ENCODE assay signal across 9 cellular contexts in the genomic region with DNA sequence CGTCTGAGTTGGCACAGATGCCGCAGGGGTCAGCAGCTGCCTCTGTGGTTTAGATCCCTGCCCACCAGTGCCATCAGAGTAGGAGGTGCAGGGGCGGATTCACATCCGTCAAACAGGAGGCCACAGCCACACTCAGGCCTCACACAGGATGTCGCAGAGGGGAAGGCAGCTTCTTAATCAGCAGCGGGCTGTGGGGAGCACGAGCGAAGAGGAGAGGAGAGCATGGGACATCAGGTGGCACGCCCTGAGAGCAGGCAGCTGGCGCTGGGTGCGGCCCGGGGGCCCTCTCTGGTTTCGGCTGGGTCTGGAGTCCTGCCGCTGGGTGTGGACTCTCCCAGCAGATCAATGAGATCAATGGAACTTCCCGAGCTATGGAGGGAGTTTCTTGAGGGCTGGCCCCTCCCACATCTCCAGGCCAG. TPM values are rescaled to one million over a fixed set of nuclear protein-coding genes. Genes with fewer than 3 reads are reported as not detected.
DNase-seq lines count a peak whose midpoint lies in the region; ATAC-seq lines count a peak whose summit lies in the region.
"Had no signal": no experiment of that assay in that cellular context is flagged by ENCODE, and none has a peak within 500 bp of the region (broad histone marks: within the 10 kb centered on the region; RNA-seq: fewer than 3 reads in every experiment).

No MANE protein-coding gene starts in this region.

- H3K4me3 Mint-ChIP-seq in activated CD4-positive, alpha-beta T cell treated with anti-CD3 and anti-CD28 coated beads, Interleukin-2, amount 10 ng/mL, durations not matched to agents 24 days and 14 days, result peak overlapping the region; percentile 76

- ATAC-seq in GM18511 (IDR thresholded peaks at IDR 0.05; ENCODE audit: unreplicated experiment), result peak; percentile 61
- ATAC-seq in HG02885 (IDR thresholded peaks at IDR 0.05; ENCODE audit: poor library complexity, unreplicated experiment), result no peak
- no peak for ATAC-seq in HG03565 (IDR thresholded peaks at IDR 0.05; ENCODE audit: unreplicated experiment)

- peaks cover 14% of the 10 kb centered on the region for H3K4me1 Mint-ChIP-seq in activated CD4-positive, alpha-beta T cell treated with anti-CD3 and anti-CD28 coated beads, Interleukin-2, amount 10 ng/mL, durations not matched to agents 24 days and 14 days

- intact Hi-C loops in activated CD4-positive, alpha-beta T cell treated with anti-CD3 and anti-CD28 coated beads, Interleukin-2, amount 10 ng/mL, durations not matched to agents 24 days and 14 days (cut with micrococcal nuclease), result no loop called here

- H3K27ac Mint-ChIP-seq in activated CD4-positive, alpha-beta T cell treated with anti-CD3 and anti-CD28 coated beads, Interleukin-2, amount 10 ng/mL, durations not matched to agents 24 days and 14 days, result peak overlapping the region; percentile 83

- no peaks in the 10 kb centered on the region for H3K27me3 Mint-ChIP-seq in activated CD4-positive, alpha-beta T cell treated with anti-CD3 and anti-CD28 coated beads, Interleukin-2, amount 10 ng/mL, durations not matched to agents 24 days and 14 days

- no peaks in the 10 kb centered on the region for H3K9me3 Mint-ChIP-seq in activated CD4-positive, alpha-beta T cell treated with anti-CD3 and anti-CD28 coated beads, Interleukin-2, amount 10 ng/mL, durations not matched to agents 24 days and 14 days

- peaks cover 3% of the 10 kb centered on the region for H3K36me3 Mint-ChIP-seq in activated CD4-positive, alpha-beta T cell treated with anti-CD3 and anti-CD28 coated beads, Interleukin-2, amount 10 ng/mL, durations not matched to agents 24 days and 14 days (ENCODE audit: low read depth)

- DNase-seq in activated CD4-positive, alpha-beta T cell treated with anti-CD3 and anti-CD28 coated beads, Interleukin-2, amount 10 ng/mL, durations not matched to agents 24 days and 14 days, result peak; percentile 88
- DNase-seq in ecto neural progenitor cell (ENCODE audit: low spot score) (peak; percentile 66), OCI-M1 (lab: John Stamatoyannopoulos, UW) (no peak), cerebellum (ENCODE audit: low spot score) (no peak)
- DNase-seq in stimulated activated CD4-positive, alpha-beta T cell treated with anti-CD3 and anti-CD28 coated beads, Interleukin-4, amount 100 ng/mL, for 1 hour, result peak; percentile 47
- DNase-seq: NCI-H1694 had no signal

RNA-seq across cellular contexts. Expression of a gene that starts 9.6 kb away (rescaled TPM):
- total RNA-seq in activated CD4-positive, alpha-beta T cell treated with anti-CD3 and anti-CD28 coated beads, Interleukin-2, amount 10 ng/mL, durations not matched to agents 24 days and 14 days, result 6.5 and 9.0 TPM in 2 replicates
- total RNA-seq in cerebellum, result 1.1 TPM

RNA-seq across cellular contexts. Expression of a gene that starts 18.8 kb away (rescaled TPM):
- total RNA-seq in activated CD4-positive, alpha-beta T cell treated with anti-CD3 and anti-CD28 coated beads, Interleukin-2, amount 10 ng/mL, durations not matched to agents 24 days and 14 days, result 61.7 and 66.4 TPM in 2 replicates
- total RNA-seq in cerebellum, result 9.4 TPM

RNA-seq across cellular contexts. Expression of a gene that starts 19.8 kb away (rescaled TPM):
- 1.4 and 1.6 TPM in 2 replicates for total RNA-seq in activated CD4-positive, alpha-beta T cell treated with anti-CD3 and anti-CD28 coated beads, Interleukin-2, amount 10 ng/mL, durations not matched to agents 24 days and 14 days
- total RNA-seq in cerebellum, result 7.3 TPM

RNA-seq across cellular contexts. Expression of a gene that starts 52.5 kb away (rescaled TPM):
- total RNA-seq in activated CD4-positive, alpha-beta T cell treated with anti-CD3 and anti-CD28 coated beads, Interleukin-2, amount 10 ng/mL, durations not matched to agents 24 days and 14 days, result 24.3 and 25.4 TPM in 2 replicates
- total RNA-seq in cerebellum, result 28.0 TPM

Comparison
In these comparisons a context has a peak if more than half of its experiments do, and no peak if none do; other contexts are left out.
1. DNase-seq: peak in activated CD4-positive, alpha-beta T cell treated with anti-CD3 and anti-CD28 coated beads, Interleukin-2, amount 10 ng/mL, durations not matched to agents 24 days and 14 days (single experiment), ecto neural progenitor cell (single experiment) and stimulated activated CD4-positive, alpha-beta T cell treated with anti-CD3 and anti-CD28 coated beads, Interleukin-4, amount 100 ng/mL, for 1 hour (single experiment); none in OCI-M1 (single experiment) and cerebellum (single experiment).